ENCODE assay signal across 2 cellular contexts in genomic region chr19:22041151-22041550, GRCh38. TPM values are rescaled to one million over a fixed set of nuclear protein-coding genes. Genes with fewer than 3 reads are reported as not detected.
"Had no signal": no experiment of that assay in that cellular context is flagged by ENCODE, and none has a peak within 500 bp of the region (broad histone marks: within the 10 kb centered on the region; RNA-seq: fewer than 3 reads in every experiment).

No MANE protein-coding gene starts in this region.

RNA-seq across cellular contexts. Expression of gene ZNF257, which starts 11.1 kb away (rescaled TPM):
- total RNA-seq: endodermal cell had no signal

RNA-seq across cellular contexts. Expression of gene ZNF208, which starts 30.4 kb away (rescaled TPM):
- total RNA-seq: endodermal cell, endothelial cell of umbilical vein had no signal
